ENCODE assay signal across 8 cellular contexts in the genomic region with DNA sequence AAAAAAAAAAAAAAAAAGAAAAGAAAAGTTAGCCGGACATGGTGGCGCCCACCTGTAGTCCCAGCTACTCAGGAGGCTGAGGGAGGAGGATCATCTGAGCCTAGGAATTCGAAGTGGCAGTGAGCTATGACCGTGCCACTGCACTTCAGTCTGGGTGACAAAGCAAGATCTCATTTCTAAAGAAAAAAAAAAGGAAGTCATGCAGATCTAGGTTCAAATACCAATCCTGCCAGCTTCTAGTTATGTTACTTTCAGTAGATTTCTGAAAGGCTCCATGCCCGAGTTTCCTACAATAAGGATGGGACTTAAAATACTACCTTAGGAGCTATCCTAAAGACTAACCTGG. TPM values are rescaled to one million over a fixed set of nuclear protein-coding genes. Genes with fewer than 3 reads are reported as not detected.
DNase-seq lines count a peak whose midpoint lies in the region; ATAC-seq and TF ChIP-seq lines count a peak whose summit lies in the region.

No MANE protein-coding gene starts in this region.

- in situ Hi-C loops in gastrocnemius medialis (cut with MboI; ENCODE audit: low sequenced_read_pairs in 4 of 4), result loop anchor here in 2 of 4 donors (25.0 kb wide), 2 partner anchors 232 to 257 kb away; a partner anchor contains a TSS

- peaks cover 76% of the 10 kb centered on the region for H3K79me2 ChIP-seq in SK-N-SH (ENCODE audit: insufficient read depth)

- H3K4me1 Mint-ChIP-seq in activated T-helper 2 cell treated with anti-CD3 and anti-CD28 coated beads, Interferon-gamma antibody, Interleukin-2, Interleukin-4, amounts not matched to agents 10 μg/mL and 5 μg/mL and 100 μg/mL, durations not matched to agents 14 hours and 24 hours and 36 hours (ENCODE audit: low read depth), result peaks cover 36% of the 10 kb centered on the region

- DNase-seq in GM06990 (ENCODE audit: extremely low read depth, insufficient read length) (peak; percentile 36), MV-4-11 (lab: John Stamatoyannopoulos, UW) (peak; percentile 57), gastrocnemius medialis (no peak), SK-N-SH (no peak)
- no peak for DNase-seq in activated T-helper 2 cell treated with anti-CD3 and anti-CD28 coated beads, Interferon-gamma antibody, Interleukin-2, Interleukin-4, amounts not matched to agents 10 μg/mL and 5 μg/mL and 100 μg/mL, durations not matched to agents 14 hours and 24 hours and 36 hours (ENCODE audit: low spot score)

- H3K27ac ChIP-seq in gastrocnemius medialis, result peak overlapping the region; percentile 26 to 84 (median 49)
- no peak overlapping the region for H3K27ac ChIP-seq in SK-N-SH (ENCODE audit: low read depth in 2 of 2, low read length in 1 of 2)

- H3K4me1 ChIP-seq in gastrocnemius medialis, result peaks cover 5 to 6% of the 10 kb centered on the region in 2 donors
- H3K4me1 ChIP-seq in SK-N-SH (ENCODE audit: control insufficient read depth in 1 of 2, insufficient read depth in 2 of 2, low read depth in 1 of 2, low read length in 1 of 2), result peaks cover 11 to 16% of the 10 kb centered on the region in 2 experiments; a peak in 3 of 4 replicates

- H3K36me3 ChIP-seq in GM06990 (ENCODE audit: control insufficient read depth, insufficient read depth, low read length) (no peaks in the 10 kb centered on the region), gastrocnemius medialis (no peaks in the 10 kb centered on the region), SK-N-SH (replicated peaks in 1 of 2; ENCODE audit: control insufficient read depth in 1 of 2, insufficient read depth in 2 of 2, low read length in 1 of 2) (no peaks in the 10 kb centered on the region)

- H3K27me3 ChIP-seq in GM06990 (replicated peaks; ENCODE audit: control insufficient read depth, insufficient read depth, low read length) (no peaks in the 10 kb centered on the region), gastrocnemius medialis (no peaks in the 10 kb centered on the region), SK-N-SH (ENCODE audit: insufficient read depth) (no peaks in the 10 kb centered on the region)

- no peaks in the 10 kb centered on the region for H3K9me3 ChIP-seq in gastrocnemius medialis
- no peaks in the 10 kb centered on the region for H3K9me3 ChIP-seq in SK-N-SH

- peaks cover 80% of the 10 kb centered on the region for H3K36me3 Mint-ChIP-seq in activated T-helper 2 cell treated with anti-CD3 and anti-CD28 coated beads, Interferon-gamma antibody, Interleukin-2, Interleukin-4, amounts not matched to agents 10 μg/mL and 5 μg/mL and 100 μg/mL, durations not matched to agents 14 hours and 24 hours and 36 hours (ENCODE audit: low read depth)

- TF ChIP-seq CTCF in GM06990 (IDR thresholded peaks at IDR 0.05; ENCODE audit: insufficient read depth, low read length, poor library complexity, severe bottlenecking) (no peak), gastrocnemius medialis (IDR thresholded peaks at IDR 0.05 in 4 of 5, conservative IDR thresholded peaks at IDR 0.05 in 1 of 5) (no peak), SK-N-SH (IDR thresholded peaks at IDR 0.05) (no peak)

- H2AFZ ChIP-seq in SK-N-SH (ENCODE audit: low read depth), result no peak overlapping the region

- no peaks in the 10 kb centered on the region for H3K9me3 Mint-ChIP-seq in activated T-helper 2 cell treated with anti-CD3 and anti-CD28 coated beads, Interferon-gamma antibody, Interleukin-2, Interleukin-4, amounts not matched to agents 10 μg/mL and 5 μg/mL and 100 μg/mL, durations not matched to agents 14 hours and 24 hours and 36 hours

- H3K4me2 ChIP-seq in SK-N-SH, result no peak overlapping the region

- H3K9ac ChIP-seq in SK-N-SH, result no peak overlapping the region

- TF ChIP-seq EP300 in SK-N-SH (IDR thresholded peaks at IDR 0.05; ENCODE audit: borderline replicate concordance in 1 of 2, low read depth in 1 of 2, low read length in 1 of 2), result no peak

- H3K4me3 Mint-ChIP-seq in activated T-helper 2 cell treated with anti-CD3 and anti-CD28 coated beads, Interferon-gamma antibody, Interleukin-2, Interleukin-4, amounts not matched to agents 10 μg/mL and 5 μg/mL and 100 μg/mL, durations not matched to agents 14 hours and 24 hours and 36 hours (ENCODE audit: low read depth), result peak overlapping the region; percentile 95

- peaks cover 19% of the 10 kb centered on the region for H3F3A ChIP-seq in SK-N-SH (replicated peaks; ENCODE audit: insufficient read depth)

- TF ChIP-seq RAD21 in SK-N-SH (IDR thresholded peaks at IDR 0.05; ENCODE audit: low read length), result no peak

- H3K27me3 Mint-ChIP-seq in activated T-helper 2 cell treated with anti-CD3 and anti-CD28 coated beads, Interferon-gamma antibody, Interleukin-2, Interleukin-4, amounts not matched to agents 10 μg/mL and 5 μg/mL and 100 μg/mL, durations not matched to agents 14 hours and 24 hours and 36 hours (ENCODE audit: low read depth), result no peaks in the 10 kb centered on the region

- POLR2A ChIA-PET in SK-N-SH (lab: Yijun Ruan, JAX), result no interaction called here

- no peak for ATAC-seq in gastrocnemius medialis
- no peak for ATAC-seq in HG03095 (IDR thresholded peaks at IDR 0.05; ENCODE audit: unreplicated experiment)
- ATAC-seq in GM21737 (IDR thresholded peaks at IDR 0.05; ENCODE audit: unreplicated experiment), result no peak
- ATAC-seq in GM19035 (IDR thresholded peaks at IDR 0.05; ENCODE audit: unreplicated experiment), result no peak

- H3K4me3 ChIP-seq in GM06990 (replicated peaks; ENCODE audit: low read depth, low read length) (peak overlapping the region; percentile 84), gastrocnemius medialis (peak overlapping the region in 1 of 4 donors; percentile 13), SK-N-SH (ENCODE audit: low read depth in 2 of 2, low read length in 1 of 2) (no peak overlapping the region)

- CTCF ChIA-PET in SK-N-SH (lab: Yijun Ruan, JAX), result interaction anchor here (0.6 to 1.4 kb wide), 2 partner anchors 30 to 917 kb away, joined by 3 to 6 read pairs; no protein-coding TSS in a partner anchor

- no peaks in the 10 kb centered on the region for H3K9me2 ChIP-seq in SK-N-SH

- H4K20me1 ChIP-seq in SK-N-SH (ENCODE audit: insufficient read depth), result no peaks in the 10 kb centered on the region

- intact Hi-C loops in activated T-helper 2 cell treated with anti-CD3 and anti-CD28 coated beads, Interferon-gamma antibody, Interleukin-2, Interleukin-4, amounts not matched to agents 10 μg/mL and 5 μg/mL and 100 μg/mL, durations not matched to agents 14 hours and 24 hours and 36 hours (cut with micrococcal nuclease), result loop anchor here (2.0 to 5.0 kb wide), 2 partner anchors 60 to 1072 kb away; a partner anchor contains a TSS
- intact Hi-C loops in gastrocnemius medialis (cut with DNase I; ENCODE audit: low total_unique reads), result no loop called here

- WGBS in SK-N-SH (ENCODE audit: low lambda C conversion rate), result 90% methylated on average over 5 of the region's 5 CpGs

- peak overlapping the region; percentile 89 for H3K27ac Mint-ChIP-seq in activated T-helper 2 cell treated with anti-CD3 and anti-CD28 coated beads, Interferon-gamma antibody, Interleukin-2, Interleukin-4, amounts not matched to agents 10 μg/mL and 5 μg/mL and 100 μg/mL, durations not matched to agents 14 hours and 24 hours and 36 hours

- no peak for TF ChIP-seq POLR2A in gastrocnemius medialis (IDR thresholded peaks at IDR 0.05)

TF ChIP-seq in SK-N-SH, 30 proteins besides CTCF, POLR2A, EP300 and RAD21:
- TF ChIP-seq RFX5 (IDR thresholded peaks at IDR 0.05; ENCODE audit: low read length) (no peak), FOXM1 (IDR thresholded peaks at IDR 0.05; ENCODE audit: low read depth) (no peak), EZH2phosphoT487 (IDR thresholded peaks at IDR 0.05; ENCODE audit: borderline replicate concordance, low read depth) (no peak), YY1 (IDR thresholded peaks at IDR 0.05; ENCODE audit: low read depth) (no peak), GATA2 (CRISPR knock-in tag; IDR thresholded peaks at IDR 0.05) (no peak), SIN3A (IDR thresholded peaks at IDR 0.05; ENCODE audit: borderline replicate concordance, low read depth, low read length) (no peak)

RNA-seq across cellular contexts. Expression of a gene that starts 4.5 kb away (rescaled TPM):
- 76.0 and 77.1 TPM in 2 replicates for total RNA-seq in activated T-helper 2 cell treated with anti-CD3 and anti-CD28 coated beads, Interferon-gamma antibody, Interleukin-2, Interleukin-4, amounts not matched to agents 10 μg/mL and 5 μg/mL and 100 μg/mL, durations not matched to agents 14 hours and 24 hours and 36 hours
- 10 to 100 TPM in 1 of 4 donors, 1 to 10 TPM in 3; 3.5 to 10.4 (median 4.5) TPM for total RNA-seq in gastrocnemius medialis
- 11.2 and 12.4 TPM in 2 replicates for polyA plus RNA-seq in SK-N-SH (2012; rRNA removed)
- polyA plus RNA-seq in SK-N-SH (2012; cell fraction: cytosol; rRNA removed), result 13.3 and 13.5 TPM in 2 replicates
- 7.1 and 12.6 TPM in 2 replicates for polyA plus RNA-seq in SK-N-SH (2012; cell fraction: nucleus; rRNA removed)

Comparison
In these comparisons a context has a peak if more than half of its experiments do, and no peak if none do; other contexts are left out.
1. DNase-seq: peak in GM06990 (single experiment) and MV-4-11 (single experiment); none in activated T-helper 2 cell treated with anti-CD3 and anti-CD28 coated beads, Interferon-gamma antibody, Interleukin-2, Interleukin-4, amounts not matched to agents 10 μg/mL and 5 μg/mL and 100 μg/mL, durations not matched to agents 14 hours and 24 hours and 36 hours (single experiment), gastrocnemius medialis (0 of 2) and SK-N-SH (single experiment).
2. H3K27ac ChIP-seq: peak in gastrocnemius medialis (4 of 4); none in SK-N-SH (0 of 2).